In genomic region chr10:5641501-5641900, GRCh38 we compare ENCODE assay signal across 1 cellular context.
TF ChIP-seq lines count a peak whose summit lies in the region.

No MANE protein-coding gene starts in this region.

TF ChIP-seq in WTC11, 78 proteins besides CTCF, POLR2A, EP300 and RAD21 (continued from another document):
- no peak for TF ChIP-seq PRDM15 (CRISPR knock-in tag; IDR thresholded peaks at IDR 0.05)
- TF ChIP-seq ZBTB21 (CRISPR knock-in tag; IDR thresholded peaks at IDR 0.05; ENCODE audit: borderline replicate concordance), result no peak
- TF ChIP-seq MLX (CRISPR knock-in tag; IDR thresholded peaks at IDR 0.05), result no peak
